In the genomic region with DNA sequence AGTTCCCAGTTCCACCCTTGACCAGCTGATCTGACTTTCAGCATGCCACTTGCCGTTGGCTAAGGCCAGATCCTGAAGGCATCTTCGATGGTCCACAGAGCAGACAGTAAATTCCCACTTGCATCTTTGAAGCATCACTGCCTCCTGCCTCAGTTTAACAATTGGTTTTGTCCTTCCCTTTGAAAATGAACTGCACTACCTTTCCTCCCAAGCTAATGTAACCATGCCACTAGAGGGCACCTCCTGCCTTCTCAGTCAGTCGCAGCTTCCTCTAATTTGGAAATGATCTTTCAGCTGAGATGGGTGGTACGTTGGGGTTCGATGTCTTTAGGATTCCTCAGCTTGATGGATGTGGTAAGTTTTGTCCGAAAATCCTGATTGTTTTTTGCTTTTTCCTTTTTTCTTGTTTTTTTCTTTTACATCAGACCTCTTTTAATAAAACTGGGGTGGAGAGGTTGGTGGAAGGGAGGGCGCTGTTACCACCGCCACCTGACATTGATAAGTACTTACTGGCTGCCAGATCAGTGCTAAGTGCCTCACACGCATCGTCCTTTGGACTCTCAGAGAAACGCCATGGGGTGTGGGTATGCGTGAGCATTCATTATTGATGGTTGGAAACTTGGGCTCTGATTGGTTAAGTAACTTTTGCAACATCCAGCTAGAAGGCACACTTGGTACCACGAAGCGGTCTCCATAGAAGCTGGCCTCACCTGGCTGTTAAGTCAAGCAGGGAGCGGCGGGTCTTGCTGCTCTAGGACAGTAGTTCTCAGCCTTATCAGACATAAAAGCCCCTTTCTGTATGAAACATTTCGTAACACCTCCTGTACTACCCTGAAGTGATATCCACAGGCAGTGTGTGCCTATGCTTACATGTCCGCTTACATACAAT, we compare ENCODE assay signal across 8 cellular contexts. TPM values are rescaled to one million over a fixed set of nuclear protein-coding genes. Genes with fewer than 3 reads are reported as not detected.
DNase-seq lines count a peak whose midpoint lies in the region; ATAC-seq and TF ChIP-seq lines count a peak whose summit lies in the region.

No MANE protein-coding gene starts in this region.

- H3K4me1 Mint-ChIP-seq in activated CD4-positive, alpha-beta T cell treated with anti-CD3 and anti-CD28 coated beads for 36 hours: peaks cover 35% of the 10 kb centered on the region

- peak overlapping the region in 47 of 59 donors; percentile 0 to 84 (median 43) for H3K27ac ChIP-seq in dorsolateral prefrontal cortex
- H3K27ac ChIP-seq in right lobe of liver: no peak overlapping the region

- H3K4me3 ChIP-seq in AG10803 (ENCODE audit: low read length): peak overlapping the region; percentile 58
- H3K4me3 ChIP-seq in dorsolateral prefrontal cortex: peak overlapping the region; percentile 42 to 77 (median 63)
- H3K4me3 ChIP-seq in right lobe of liver: peak overlapping the region; percentile 33 to 43 (median 33)

- intact Hi-C loops in activated CD4-positive, alpha-beta T cell treated with anti-CD3 and anti-CD28 coated beads for 36 hours (cut with DNase I, micrococcal nuclease): loop anchor here (1.0 to 10.0 kb wide), 9 partner anchors 16 to 406 kb away; partner anchors contain the start of gene PTTG1 (in 1 of the 2)
- intact Hi-C loops in dorsolateral prefrontal cortex (cut with DNase I) (loop anchor here (2.0 to 10.0 kb wide), 2 partner anchors 68 to 1106 kb away; partner anchors contain the start of gene GABRB2 (in 1 of the 2)), right lobe of liver (cut with DNase I) (no loop called here)

- WGBS in right lobe of liver (ENCODE audit: insufficient coverage, low coverage, low lambda C conversion rate, missing lambda C conversion rate): 3% methylated on average over 18 of the region's 18 CpGs

- peaks cover 0 to 6% (median 2%) of the 10 kb centered on the region in 4 donors for H3K4me1 ChIP-seq in right lobe of liver

- H3K9me3 ChIP-seq in right lobe of liver: no peaks in the 10 kb centered on the region

- H3K36me3 Mint-ChIP-seq in activated CD4-positive, alpha-beta T cell treated with anti-CD3 and anti-CD28 coated beads for 36 hours (ENCODE audit: low read depth): no peaks in the 10 kb centered on the region

- no peaks in the 10 kb centered on the region for H3K36me3 ChIP-seq in right lobe of liver

- H3K27me3 ChIP-seq in dorsolateral prefrontal cortex (no peaks in the 10 kb centered on the region), right lobe of liver (no peaks in the 10 kb centered on the region)

- CTCF ChIA-PET in activated CD4-positive, alpha-beta T cell treated with anti-CD3 and anti-CD28 coated beads for 36 hours (lab: Charles Lee): interaction anchor here (0.6 to 6.2 kb wide), 62 partner anchors 8 to 1111 kb away, joined by 3 to 107 read pairs (median 4); partner anchors contain the start of genes PTTG1 and SLU7

- ATAC-seq in GM18907 (IDR thresholded peaks at IDR 0.05; ENCODE audit: unreplicated experiment): peak; percentile 36
- ATAC-seq in HG03159 (IDR thresholded peaks at IDR 0.05; ENCODE audit: unreplicated experiment): peak; percentile 35
- peak; percentile 64 for ATAC-seq in activated CD4-positive, alpha-beta T cell treated with anti-CD3 and anti-CD28 coated beads for 36 hours
- peak; percentile 71 to 85 (median 78) for ATAC-seq in right lobe of liver

- DNase-seq in AG10803 (ENCODE audit: low read depth): peak; percentile 60
- DNase-seq in NCI-H345 treated with DMSO at 0.1 percent for 48 hours (lab: John Stamatoyannopoulos, UW; ENCODE audit: unreplicated experiment): peak; percentile 85
- peak; percentile 76 for DNase-seq in activated CD4-positive, alpha-beta T cell treated with anti-CD3 and anti-CD28 coated beads for 36 hours
- peak in 7 of 10 donors; percentile 34 to 67 (median 48) for DNase-seq in dorsolateral prefrontal cortex
- no peak for DNase-seq in right lobe of liver
- peak in 2 of 3 experiments; percentile 34 to 54 for DNase-seq in stimulated activated CD4-positive, alpha-beta T cell treated with anti-CD3 and anti-CD28 coated beads, TNF-alpha, amount 100 ng/mL, for 24 hours (ENCODE audit: low read depth in 3 of 3)

- H3K4me3 Mint-ChIP-seq in activated CD4-positive, alpha-beta T cell treated with anti-CD3 and anti-CD28 coated beads for 36 hours: peak overlapping the region; percentile 74

- H3K9me3 Mint-ChIP-seq in activated CD4-positive, alpha-beta T cell treated with anti-CD3 and anti-CD28 coated beads for 36 hours (ENCODE audit: low read depth): no peaks in the 10 kb centered on the region

- POLR2A ChIA-PET in activated CD4-positive, alpha-beta T cell treated with anti-CD3 and anti-CD28 coated beads for 36 hours (lab: Charles Lee): interaction anchor here (0.5 to 2.3 kb wide), 4 partner anchors 17 to 68 kb away, joined by 3 to 18 read pairs (median 5); partner anchors contain the start of gene PTTG1

- no peak for TF ChIP-seq POLR2A in right lobe of liver (IDR thresholded peaks at IDR 0.05)

- peaks cover 4% of the 10 kb centered on the region for H3K27me3 Mint-ChIP-seq in activated CD4-positive, alpha-beta T cell treated with anti-CD3 and anti-CD28 coated beads for 36 hours

- peak overlapping the region; percentile 97 for H3K27ac Mint-ChIP-seq in activated CD4-positive, alpha-beta T cell treated with anti-CD3 and anti-CD28 coated beads for 36 hours

- TF ChIP-seq CTCF in AG10803 (conservative IDR thresholded peaks at IDR 0.05; ENCODE audit: low read length) (peak; percentile 91), dorsolateral prefrontal cortex (IDR thresholded peaks at IDR 0.05 in 54 of 56, conservative IDR thresholded peaks at IDR 0.05 in 2 of 56; ENCODE audit: low read depth in 1 of 56, partially characterized antibody in 56 of 56) (peak; percentile 51 to 82 (median 73)), right lobe of liver (IDR thresholded peaks at IDR 0.05) (peak; percentile 55 to 73 (median 70))

RNA-seq across cellular contexts. Expression of gene PTTG1, which starts 16.9 kb away (rescaled TPM):
- total RNA-seq in activated CD4-positive, alpha-beta T cell treated with anti-CD3 and anti-CD28 coated beads for 36 hours: 100 to 1,000 TPM; 169 to 212 TPM
- total RNA-seq in dorsolateral prefrontal cortex (10 to 100 TPM in 31 of 120 experiments, 1 to 10 TPM in 89; 2.1 to 17.4 (median 7.5) TPM), right lobe of liver (1 to 10 TPM in 3 of 6 experiments, under 1 TPM in 3; 0.51 to 5.9 (median 2.6) TPM)

RNA-seq across cellular contexts. Expression of gene SLU7, which starts 19.7 kb away (rescaled TPM):
- total RNA-seq in activated CD4-positive, alpha-beta T cell treated with anti-CD3 and anti-CD28 coated beads for 36 hours: 10 to 100 TPM; 41.1 to 53.0 TPM
- total RNA-seq in dorsolateral prefrontal cortex: 100 to 1,000 TPM in 19 of 120 experiments, 10 to 100 TPM in 101; 41.4 to 128 (median 79.4) TPM
- 10 to 100 TPM; 11.6 to 19.4 (median 17.0) TPM for total RNA-seq in right lobe of liver

RNA-seq across cellular contexts. Expression of gene FAM200C, which starts 38.7 kb away (rescaled TPM):
- 1 to 10 TPM in 1 of 2 experiments, under 1 TPM in 1; 0.91 to 1.3 TPM for total RNA-seq in activated CD4-positive, alpha-beta T cell treated with anti-CD3 and anti-CD28 coated beads for 36 hours
- total RNA-seq in dorsolateral prefrontal cortex (10 to 100 TPM in 70 of 120 experiments, 1 to 10 TPM in 50; 6.3 to 14.9 (median 10.6) TPM), right lobe of liver (1 to 10 TPM in 2 of 6 experiments, under 1 TPM in 4; 0.56 to 1.2 (median 0.95) TPM)

Comparison
In these comparisons a context has a peak if more than half of its experiments do, and no peak if none do; other contexts are left out.
1. DNase-seq: peak in AG10803 (single experiment), NCI-H345 treated with DMSO at 0.1 percent for 48 hours (single experiment), activated CD4-positive, alpha-beta T cell treated with anti-CD3 and anti-CD28 coated beads for 36 hours (single experiment), dorsolateral prefrontal cortex (7 of 10) and stimulated activated CD4-positive, alpha-beta T cell treated with anti-CD3 and anti-CD28 coated beads, TNF-alpha, amount 100 ng/mL, for 24 hours (2 of 3); none in right lobe of liver (0 of 3).
2. H3K27ac ChIP-seq: peak in dorsolateral prefrontal cortex (47 of 59); none in right lobe of liver (0 of 3).
3. RNA of gene PTTG1, which starts 16.9 kb away (total RNA-seq): 169 to 212 TPM in activated CD4-positive, alpha-beta T cell treated with anti-CD3 and anti-CD28 coated beads for 36 hours; 2.1 to 17.4 TPM in dorsolateral prefrontal cortex and 0.51 to 5.9 TPM in right lobe of liver; every median in the first group is over 4 times any median in the second.
4. intact Hi-C loops: an anchor here in activated CD4-positive, alpha-beta T cell treated with anti-CD3 and anti-CD28 coated beads for 36 hours (1.0 to 10.0 kb wide) and dorsolateral prefrontal cortex (2.0 to 10.0 kb wide); none called in right lobe of liver.
5. Peak in every context shown above with its lines, with median percentiles within 50 percentile points of each other: H3K4me3 ChIP-seq, CTCF ChIP-seq and ATAC-seq.